Comparison of ENCODE assay signal across 8 cellular contexts in genomic region chr1:65255088-65256050, GRCh38. TPM values are rescaled to one million over a fixed set of nuclear protein-coding genes. Genes with fewer than 3 reads are reported as not detected.
A peak's percentile ranks its signal among the peaks of the same experiment; 100 is the strongest.
DNase-seq lines count a peak whose midpoint lies in the region; ATAC-seq, FAIRE-seq and TF ChIP-seq lines count a peak whose summit lies in the region.

No MANE protein-coding gene starts in this region.

- H3K4me1 Mint-ChIP-seq in activated naive CD4-positive, alpha-beta T cell treated with anti-CD3 and anti-CD28 coated beads, Interleukin-2, amount 10 ng/mL, durations not matched to agents 7 days and 5 days: peaks cover 27% of the 10 kb centered on the region

- TF ChIP-seq EP300 in tibial nerve (IDR thresholded peaks at IDR 0.05): no peak

- H3K9me3 Mint-ChIP-seq in activated naive CD4-positive, alpha-beta T cell treated with anti-CD3 and anti-CD28 coated beads, Interleukin-2, amount 10 ng/mL, durations not matched to agents 7 days and 5 days: no peaks in the 10 kb centered on the region

- peaks cover 24% of the 10 kb centered on the region for H3K27me3 Mint-ChIP-seq in activated naive CD4-positive, alpha-beta T cell treated with anti-CD3 and anti-CD28 coated beads, Interleukin-2, amount 10 ng/mL, durations not matched to agents 7 days and 5 days

- H3K27ac Mint-ChIP-seq in activated naive CD4-positive, alpha-beta T cell treated with anti-CD3 and anti-CD28 coated beads, Interleukin-2, amount 10 ng/mL, durations not matched to agents 7 days and 5 days: peak overlapping the region; percentile 50

- peak overlapping the region; percentile 79 for H3K4me3 Mint-ChIP-seq in activated naive CD4-positive, alpha-beta T cell treated with anti-CD3 and anti-CD28 coated beads, Interleukin-2, amount 10 ng/mL, durations not matched to agents 7 days and 5 days

- no peaks in the 10 kb centered on the region for H3K9me3 ChIP-seq in tibial nerve

- H3K4me1 ChIP-seq in tibial nerve: peaks cover 0 to 23% (median 13%) of the 10 kb centered on the region in 4 donors

- intact Hi-C loops in dorsolateral prefrontal cortex (cut with DNase I): loop anchor here (2.0 kb wide), 2 partner anchors 53 to 165 kb away; partner anchors contain the start of genes DNAJC6 (in 1 of the 2), LEPR (in 1 of the 2) and LEPROT (in 1 of the 2)

- no peak for TF ChIP-seq POLR2A in tibial nerve (IDR thresholded peaks at IDR 0.05)

- H3K27ac ChIP-seq in dorsolateral prefrontal cortex (peak overlapping the region; percentile 82 to 100 (median 97)), tibial nerve (peak overlapping the region in 3 of 4 donors; percentile 17 to 80 (median 60))

- CTCF ChIA-PET in activated naive CD4-positive, alpha-beta T cell treated with anti-CD3 and anti-CD28 coated beads, Interleukin-2, amount 10 ng/mL, durations not matched to agents 7 days and 5 days (lab: Charles Lee): interaction anchor here (0.6 to 1.7 kb wide), 5 partner anchors 9 to 573 kb away, joined by 3 to 9 read pairs (median 4); no protein-coding TSS in a partner anchor

- no peak for ATAC-seq in HG02981 (IDR thresholded peaks at IDR 0.05; ENCODE audit: unreplicated experiment)

- DNase-seq in activated naive CD4-positive, alpha-beta T cell treated with anti-CD3 and anti-CD28 coated beads, Interleukin-2, amount 10 ng/mL, durations not matched to agents 7 days and 5 days: no peak
- DNase-seq in activated naive CD4-positive, alpha-beta T cell treated with Interleukin-2 at 50 U/mL for 16 hours: no peak
- DNase-seq in OCI-M1 (lab: John Stamatoyannopoulos, UW): peak; percentile 74
- DNase-seq in dorsolateral prefrontal cortex: peak in 5 of 10 donors; percentile 23 to 55 (median 35)
- peak; percentile 19 to 31 for DNase-seq in lung microvascular endothelial cell (ENCODE audit: low read depth in 2 of 2)
- no peak for DNase-seq in tibial nerve (ENCODE audit: low spot score in 2 of 2)
- no peak for DNase-seq in GM19239 (ENCODE audit: insufficient read length, low spot score)

- H3K4me3 ChIP-seq in dorsolateral prefrontal cortex (peak overlapping the region; percentile 69 to 99 (median 92)), tibial nerve (peak overlapping the region; percentile 53 to 80 (median 76))

- H3K36me3 Mint-ChIP-seq in activated naive CD4-positive, alpha-beta T cell treated with anti-CD3 and anti-CD28 coated beads, Interleukin-2, amount 10 ng/mL, durations not matched to agents 7 days and 5 days: no peaks in the 10 kb centered on the region

- no peaks in the 10 kb centered on the region for H3K36me3 ChIP-seq in tibial nerve

- TF ChIP-seq CTCF in dorsolateral prefrontal cortex (IDR thresholded peaks at IDR 0.05 in 54 of 56, conservative IDR thresholded peaks at IDR 0.05 in 2 of 56; ENCODE audit: low read depth in 1 of 56, partially characterized antibody in 56 of 56) (no peak), tibial nerve (IDR thresholded peaks at IDR 0.05) (no peak)

- WGBS in tibial nerve, 2 donors: 39 to 40% methylated on average over 28 of the region's 28 CpGs

- no peaks in the 10 kb centered on the region for H3K27me3 ChIP-seq in dorsolateral prefrontal cortex
- no peaks in the 10 kb centered on the region for H3K27me3 ChIP-seq in tibial nerve

- FAIRE-seq in GM19239 (lab: Jason Lieb, UNC): no peak

RNA-seq across cellular contexts. Expression of gene DNAJC6, which starts 54.0 kb away (rescaled TPM):
- total RNA-seq in dorsolateral prefrontal cortex: 100 to 1,000 TPM; 149 to 406 (median 315) TPM
- 2.8 and 7.7 TPM in 2 replicates for total RNA-seq in lung microvascular endothelial cell
- total RNA-seq in tibial nerve: 10 to 100 TPM; 11.4 to 19.2 (median 16.9) TPM

Comparison
In these comparisons a context has a peak if more than half of its experiments do, and no peak if none do; other contexts are left out.
1. DNase-seq: peak in OCI-M1 (single experiment) and lung microvascular endothelial cell (2 of 2); none in activated naive CD4-positive, alpha-beta T cell treated with anti-CD3 and anti-CD28 coated beads, Interleukin-2, amount 10 ng/mL, durations not matched to agents 7 days and 5 days (single experiment), activated naive CD4-positive, alpha-beta T cell treated with Interleukin-2 at 50 U/mL for 16 hours (single experiment), tibial nerve (0 of 2) and GM19239 (single experiment).
2. RNA of gene DNAJC6, which starts 54.0 kb away (total RNA-seq): 149 to 406 TPM in dorsolateral prefrontal cortex; 11.4 to 19.2 TPM in tibial nerve and 2.8 to 7.7 TPM in lung microvascular endothelial cell; every median in the first group is over 4 times any median in the second.